In genomic region chr12:12358528-12358927, GRCh38 we compare ENCODE assay signal across 2 cellular contexts.
TF ChIP-seq lines count a peak whose summit lies in the region.

No MANE protein-coding gene starts in this region.

TF ChIP-seq in A549, 52 proteins besides CTCF, POLR2A, EP300 and RAD21:
- TF ChIP-seq KDM1A (IDR thresholded peaks at IDR 0.05; ENCODE audit: low read depth) (0 out of 2 replicates have a peak, but pooled peaks have one; percentile 21), BHLHE40 (IDR thresholded peaks at IDR 0.05; ENCODE audit: low read depth, low read length) (no peak)

TF ChIP-seq in K562, 482 proteins besides CTCF, POLR2A, EP300 and RAD21:
- peak; percentile 84 for TF ChIP-seq RBM25 (IDR thresholded peaks at IDR 0.05; ENCODE audit: low read depth, low read length, severe bottlenecking)
- no peak for TF ChIP-seq BRF2 (IDR thresholded peaks at IDR 0.05; ENCODE audit: borderline replicate concordance, insufficient read depth, insufficient read length)
- peak in 1 of 2 experiments; percentile 43; a peak in 1 of 4 replicates for TF ChIP-seq KDM1A (IDR thresholded peaks at IDR 0.05)
- no peak for TF ChIP-seq FOXJ2 (tag; IDR thresholded peaks at IDR 0.05)
TF ChIP-seq in K562: peak in this region for 2.
